Comparison of ENCODE assay signal across 20 cellular contexts in genomic region chr11:13781153-13781552, GRCh38.
A peak's percentile ranks its signal among the peaks of the same experiment; 100 is the strongest.
DNase-seq lines count a peak whose midpoint lies in the region; ATAC-seq, FAIRE-seq and TF ChIP-seq lines count a peak whose summit lies in the region.
"Had no signal": no experiment of that assay in that cellular context is flagged by ENCODE, and none has a peak within 500 bp of the region (broad histone marks: within the 10 kb centered on the region; RNA-seq: fewer than 3 reads in every experiment).

No MANE protein-coding gene starts in this region.

- no peaks in the 10 kb centered on the region for H3K27me3 ChIP-seq in breast epithelium
- peaks cover 0 to 4% (median 0%) of the 10 kb centered on the region in 7 donors for H3K27me3 ChIP-seq in spleen (replicated peaks in 1 of 7)
- H3K27me3 ChIP-seq: sigmoid colon had no signal

- no TSS peak for BruUV-seq in MCF 10A (replicated peaks; lab: Mats Ljungman, UMichigan)

- H3K9me3 Mint-ChIP-seq in MCF 10A (ENCODE audit: unreplicated experiment), result no peaks in the 10 kb centered on the region
- H3K9me3 Mint-ChIP-seq: activated naive CD8-positive, alpha-beta T cell treated with anti-CD3 and anti-CD28 coated beads for 36 hours; activated T-helper 1 cell treated with anti-CD3 and anti-CD28 coated beads, Interleukin-12 subunit alpha, Interleukin-12 subunit beta, Interleukin-2, Interleukin-4 antibody, amounts not matched to agents 30 ng/mL and 10 ng/mL and 1 ng/mL, durations not matched to agents 14 hours and 24 hours and 36 hours; stimulated activated memory B cell treated with anti-CD40 and anti-IgM and Interleukin-4, amounts not matched to agents 10 μg/mL and 1 μg/mL and 100 μg/mL, for 72 hours had no signal

- 88 to 94% (median 90%) methylated on average over 6 of the region's 6 CpGs for WGBS in spleen, 5 donors

- intact Hi-C loops in MCF 10A (cut with micrococcal nuclease) (no loop called here), breast epithelium (cut with DNase I; ENCODE audit: low total_unique reads) (no loop called here), spleen (cut with DNase I; ENCODE audit: low total_unique reads) (no loop called here)

- H3K9me3 ChIP-seq in breast epithelium, result no peaks in the 10 kb centered on the region
- no peaks in the 10 kb centered on the region for H3K9me3 ChIP-seq in spleen
- H3K9me3 ChIP-seq: HAP-1, left ventricle myocardium inferior, sigmoid colon had no signal

- H3K4me3 Mint-ChIP-seq in MCF 10A (ENCODE audit: unreplicated experiment), result no peak overlapping the region
- H3K4me3 Mint-ChIP-seq: activated CD8-positive, alpha-beta memory T cell treated with anti-CD3 and anti-CD28 coated beads, Interleukin-2, amount 10 ng/mL, durations not matched to agents 7 days and 5 days; activated naive CD8-positive, alpha-beta T cell treated with anti-CD3 and anti-CD28 coated beads for 36 hours; activated T-helper 1 cell treated with anti-CD3 and anti-CD28 coated beads, Interleukin-12 subunit alpha, Interleukin-12 subunit beta, Interleukin-2, Interleukin-4 antibody, amounts not matched to agents 30 ng/mL and 10 ng/mL and 1 ng/mL, durations not matched to agents 14 hours and 24 hours and 36 hours; stimulated activated memory B cell treated with anti-CD40 and anti-IgM and Interleukin-4, amounts not matched to agents 10 μg/mL and 1 μg/mL and 100 μg/mL, for 72 hours had no signal

- TF ChIP-seq POLR2A in breast epithelium (IDR thresholded peaks at IDR 0.05), result no peak
- no peak for TF ChIP-seq POLR2A in spleen (IDR thresholded peaks at IDR 0.05)

- no peak overlapping the region for H3K4me3 ChIP-seq in breast epithelium
- no peak overlapping the region for H3K4me3 ChIP-seq in spleen
- H3K4me3 ChIP-seq: HAP-1, left ventricle myocardium inferior, sigmoid colon had no signal

- CTCF ChIA-PET in MCF 10A (lab: Yijun Ruan, JAX), result interaction anchor here (0.6 to 1.0 kb wide), 2 partner anchors 9 to 466 kb away, joined by 3 to 4 read pairs; no protein-coding TSS in a partner anchor

- no peak overlapping the region for H3K27ac ChIP-seq in breast epithelium
- H3K27ac ChIP-seq in spleen, result no peak overlapping the region
- H3K27ac ChIP-seq: left ventricle myocardium inferior, sigmoid colon had no signal

- peak; percentile 8 for DNase-seq in MCF 10A (ENCODE audit: unreplicated experiment)
- DNase-seq in breast epithelium (ENCODE audit: low spot score in 2 of 2), result no peak
- DNase-seq in NCI-H187 treated with DMSO at 0.1 percent for 48 hours (lab: John Stamatoyannopoulos, UW), result peak; percentile 88
- peak; percentile 30 to 94 for DNase-seq in T47D (ENCODE audit: low read depth in 1 of 2, low spot score in 1 of 2)
- peak; percentile 45 for DNase-seq in urothelium cell line (ENCODE audit: low spot score)
- DNase-seq in spleen, result no peak
- DNase-seq: activated CD4-positive, alpha-beta T cell treated with anti-CD3 and anti-CD28 coated beads for 48 hours; activated CD8-positive, alpha-beta memory T cell treated with anti-CD3 and anti-CD28 coated beads, Interleukin-2, amount 10 ng/mL, durations not matched to agents 7 days and 5 days; activated naive CD8-positive, alpha-beta T cell treated with anti-CD3 and anti-CD28 coated beads for 36 hours; C1 segment of cervical spinal cord; DMS 273 treated with DMSO at 0.1 percent for 48 hours; left ventricle myocardium inferior; NCI-H510A treated with DMSO at 0.1 percent for 48 hours; posterior cingulate gyrus; sigmoid colon had no signal

- no peak for FAIRE-seq in urothelium cell line (lab: Jason Lieb, UNC)

- H3K4me1 ChIP-seq in breast epithelium, result no peaks in the 10 kb centered on the region
- no peaks in the 10 kb centered on the region for H3K4me1 ChIP-seq in spleen
- H3K4me1 ChIP-seq: HAP-1, left ventricle myocardium inferior, sigmoid colon had no signal

- H3K36me3 ChIP-seq in breast epithelium, result no peaks in the 10 kb centered on the region
- H3K36me3 ChIP-seq in spleen, result no peaks in the 10 kb centered on the region
- H3K36me3 ChIP-seq: HAP-1, left ventricle myocardium inferior, sigmoid colon had no signal

- in situ Hi-C loops in T47D (cut with HindIII; ENCODE audit: low pct_unique_long_range_greater_than_20kb, low sequenced_read_pairs), result no loop called here

- POLR2A ChIA-PET in MCF 10A (lab: Yijun Ruan, JAX), result no interaction called here

- H3K4me1 Mint-ChIP-seq in MCF 10A (ENCODE audit: insufficient read depth, unreplicated experiment), result no peaks in the 10 kb centered on the region
- H3K4me1 Mint-ChIP-seq: activated CD8-positive, alpha-beta memory T cell treated with anti-CD3 and anti-CD28 coated beads, Interleukin-2, amount 10 ng/mL, durations not matched to agents 7 days and 5 days; stimulated activated memory B cell treated with anti-CD40 and anti-IgM and Interleukin-4, amounts not matched to agents 10 μg/mL and 1 μg/mL and 100 μg/mL, for 72 hours had no signal

- no peak for TF ChIP-seq CTCF in MCF 10A (IDR thresholded peaks at IDR 0.05; ENCODE audit: unreplicated experiment)
- no peak for TF ChIP-seq CTCF in breast epithelium (IDR thresholded peaks at IDR 0.05)
- no peak for TF ChIP-seq CTCF in spleen (IDR thresholded peaks at IDR 0.05 in 8 of 11, conservative IDR thresholded peaks at IDR 0.05 in 3 of 11)

- H3K36me3 Mint-ChIP-seq in MCF 10A (ENCODE audit: insufficient read depth, unreplicated experiment), result no peaks in the 10 kb centered on the region
- H3K36me3 Mint-ChIP-seq: activated CD8-positive, alpha-beta memory T cell treated with anti-CD3 and anti-CD28 coated beads, Interleukin-2, amount 10 ng/mL, durations not matched to agents 7 days and 5 days; activated naive CD8-positive, alpha-beta T cell treated with anti-CD3 and anti-CD28 coated beads for 36 hours; stimulated activated memory B cell treated with anti-CD40 and anti-IgM and Interleukin-4, amounts not matched to agents 10 μg/mL and 1 μg/mL and 100 μg/mL, for 72 hours had no signal

- H3K27me3 Mint-ChIP-seq in MCF 10A (ENCODE audit: insufficient read depth, unreplicated experiment), result peaks cover 73% of the 10 kb centered on the region
- H3K27me3 Mint-ChIP-seq: activated naive CD8-positive, alpha-beta T cell treated with anti-CD3 and anti-CD28 coated beads for 36 hours had no signal

- H3K27ac Mint-ChIP-seq in MCF 10A (ENCODE audit: low read depth, unreplicated experiment), result no peak overlapping the region
- H3K27ac Mint-ChIP-seq: activated CD8-positive, alpha-beta memory T cell treated with anti-CD3 and anti-CD28 coated beads, Interleukin-2, amount 10 ng/mL, durations not matched to agents 7 days and 5 days; activated naive CD8-positive, alpha-beta T cell treated with anti-CD3 and anti-CD28 coated beads for 36 hours; activated T-helper 1 cell treated with anti-CD3 and anti-CD28 coated beads, Interleukin-12 subunit alpha, Interleukin-12 subunit beta, Interleukin-2, Interleukin-4 antibody, amounts not matched to agents 30 ng/mL and 10 ng/mL and 1 ng/mL, durations not matched to agents 14 hours and 24 hours and 36 hours; stimulated activated memory B cell treated with anti-CD40 and anti-IgM and Interleukin-4, amounts not matched to agents 10 μg/mL and 1 μg/mL and 100 μg/mL, for 72 hours had no signal

- ATAC-seq in HG03457 (IDR thresholded peaks at IDR 0.05; ENCODE audit: unreplicated experiment) (no peak), HG02870 (IDR thresholded peaks at IDR 0.05; ENCODE audit: unreplicated experiment) (no peak)
- ATAC-seq: activated CD8-positive, alpha-beta memory T cell treated with anti-CD3 and anti-CD28 coated beads, Interleukin-2, amount 10 ng/mL, durations not matched to agents 7 days and 5 days; stimulated activated memory B cell treated with anti-CD40 and anti-IgM and Interleukin-4, amounts not matched to agents 10 μg/mL and 1 μg/mL and 100 μg/mL, for 72 hours had no signal

Comparison
In these comparisons a context has a peak if more than half of its experiments do, and no peak if none do; other contexts are left out.
1. DNase-seq: peak in MCF 10A (single experiment), NCI-H187 treated with DMSO at 0.1 percent for 48 hours (single experiment), T47D (2 of 2) and urothelium cell line (single experiment); none in breast epithelium (0 of 2) and spleen (single experiment).